ENCODE assay signal across 1 cellular context in genomic region chr12:64566122-64566521, GRCh38.
TF ChIP-seq lines count a peak whose summit lies in the region.

No MANE protein-coding gene starts in this region.

TF ChIP-seq in SK-N-SH, 30 proteins besides CTCF, POLR2A, EP300 and RAD21 (continued from another document):
- TF ChIP-seq ZBTB33 (IDR thresholded peaks at IDR 0.05; ENCODE audit: borderline replicate concordance, low read depth): no peak
- no peak for TF ChIP-seq FOXM1 (IDR thresholded peaks at IDR 0.05; ENCODE audit: low read depth)
- no peak for TF ChIP-seq FOXJ3 (CRISPR knock-in tag; IDR thresholded peaks at IDR 0.05)
- TF ChIP-seq MXI1 (IDR thresholded peaks at IDR 0.05; ENCODE audit: low read depth, low read length): no peak
- no peak for TF ChIP-seq USF1 (IDR thresholded peaks at IDR 0.05; ENCODE audit: borderline replicate concordance, low read depth)
- no peak for TF ChIP-seq JUND (IDR thresholded peaks at IDR 0.05)
- no peak for TF ChIP-seq RCOR1 (IDR thresholded peaks at IDR 0.05; ENCODE audit: low read length)
- no peak for TF ChIP-seq PBX3 (IDR thresholded peaks at IDR 0.05)
- TF ChIP-seq FOSL2 (IDR thresholded peaks at IDR 0.05; ENCODE audit: borderline replicate concordance, low read depth): no peak
- no peak for TF ChIP-seq YY1 (IDR thresholded peaks at IDR 0.05; ENCODE audit: low read depth)
- TF ChIP-seq TCF12 (IDR thresholded peaks at IDR 0.05): no peak
- no peak for TF ChIP-seq NFIC (IDR thresholded peaks at IDR 0.05; ENCODE audit: borderline replicate concordance)
- TF ChIP-seq RXRA (IDR thresholded peaks at IDR 0.05; ENCODE audit: borderline replicate concordance, low read depth): no peak
- no peak for TF ChIP-seq CHD2 (IDR thresholded peaks at IDR 0.05; ENCODE audit: low read length, partially characterized antibody)
- TF ChIP-seq RFX5 (IDR thresholded peaks at IDR 0.05; ENCODE audit: low read length): no peak
